ENCODE assay signal across 7 cellular contexts in the genomic region with DNA sequence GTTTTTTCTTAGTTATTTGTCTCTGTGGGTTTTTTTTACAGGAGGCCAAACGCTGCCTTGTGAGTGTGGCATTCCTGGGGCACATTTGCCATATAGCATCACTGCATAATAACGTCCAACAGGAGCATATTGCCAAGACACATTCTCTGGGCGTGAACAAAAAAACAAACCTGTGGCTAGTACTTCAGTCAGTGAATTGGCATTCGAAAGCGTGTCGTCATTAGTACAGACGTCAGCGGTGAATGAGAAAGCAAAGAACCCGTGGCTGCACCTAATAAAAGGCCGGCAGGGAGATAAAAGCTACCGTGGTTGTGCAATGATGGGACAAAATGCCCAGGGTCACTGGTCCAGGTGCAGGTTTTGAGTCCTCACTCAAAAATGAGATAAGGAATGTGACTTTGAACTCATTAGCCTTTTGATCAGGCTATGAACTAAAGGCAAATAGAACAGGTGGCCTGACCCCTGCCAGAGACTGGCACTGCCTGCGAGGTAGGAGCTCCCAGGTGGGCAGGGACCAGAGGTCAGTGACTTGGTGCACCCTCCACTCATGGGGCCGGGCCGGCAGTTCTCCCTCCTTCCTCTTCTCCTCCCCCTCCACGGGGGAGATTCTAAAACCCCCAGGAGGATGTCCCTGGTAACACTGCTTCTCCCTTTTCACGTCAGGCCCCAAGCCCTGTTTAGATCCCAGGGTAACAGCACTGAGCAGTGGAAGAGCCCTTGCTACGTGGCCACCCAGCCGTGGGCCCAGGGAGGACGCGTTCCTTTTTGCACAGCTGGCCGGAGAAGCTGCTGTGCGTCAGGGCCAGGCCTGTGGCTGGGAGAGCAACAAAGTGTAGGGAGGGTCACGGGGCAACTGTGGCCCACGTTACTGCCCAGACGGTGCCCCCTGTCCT. TPM values are rescaled to one million over a fixed set of nuclear protein-coding genes. Genes with fewer than 3 reads are reported as not detected.
DNase-seq lines count a peak whose midpoint lies in the region; ATAC-seq, FAIRE-seq and TF ChIP-seq lines count a peak whose summit lies in the region.
"Not testable (repeated sequence)": the region's sequence is repeated elsewhere in the genome, so short reads cannot be mapped to it uniquely, and the experiment has no call there.

No MANE protein-coding gene starts in this region.

- H2AFZ ChIP-seq in keratinocyte (ENCODE audit: control insufficient read depth, low read length) = not testable (repeated sequence)

- not testable (repeated sequence) for DNase-seq in RWPE2 (ENCODE audit: low spot score); Right ventricle myocardium superior; keratinocyte (ENCODE audit: low read depth, low spot score); left lung; lower lobe of right lung; small intestine

- not testable (repeated sequence) for H3K36me3 ChIP-seq in RWPE2 (ENCODE audit: low read depth); keratinocyte (ENCODE audit: control insufficient read depth in 2 of 2, extremely low read depth in 1 of 2, insufficient read depth in 2 of 2, low read length in 2 of 2); left lung; lower lobe of right lung; small intestine (ENCODE audit: control insufficient read depth in 2 of 2, insufficient read depth in 2 of 2, low read length in 2 of 2)

- peak; percentile 10 for FAIRE-seq in colon (lab: Jason Lieb, UNC)
- peak; percentile 17 for FAIRE-seq in keratinocyte (lab: Jason Lieb, UNC)
- peak; percentile 33 for FAIRE-seq in small intestine (lab: Jason Lieb, UNC)

- H3K79me2 ChIP-seq in keratinocyte (ENCODE audit: control insufficient read depth, insufficient read depth, low read length) = not testable (repeated sequence)

- H3K9me1 ChIP-seq in keratinocyte (ENCODE audit: control insufficient read depth, extremely low read depth, insufficient read depth, low read length) = not testable (repeated sequence)

- not testable (repeated sequence) for H3K27ac ChIP-seq in RWPE2 (ENCODE audit: poor library complexity, severe bottlenecking); keratinocyte (ENCODE audit: control insufficient read depth, insufficient read depth, low read length); left lung; lower lobe of right lung; small intestine (ENCODE audit: low read depth in 1 of 2, low read length in 1 of 2)

- not testable (repeated sequence) for H3K9me3 ChIP-seq in RWPE2 (ENCODE audit: severe bottlenecking); keratinocyte (ENCODE audit: control insufficient read depth, low read depth, low read length); left lung; lower lobe of right lung; small intestine (ENCODE audit: control insufficient read depth, low read depth)

- H3K4me3 ChIP-seq in RWPE2 (ENCODE audit: severe bottlenecking); keratinocyte (ENCODE audit: control insufficient read depth in 2 of 3, extremely low read depth in 1 of 3, insufficient read depth in 2 of 3, low read depth in 1 of 3, low read length in 3 of 3); left lung; lower lobe of right lung; small intestine (ENCODE audit: low read depth in 1 of 2, low read length in 2 of 2): not testable (repeated sequence)

- not testable (repeated sequence) for H3K4me2 ChIP-seq in keratinocyte (ENCODE audit: control insufficient read depth, extremely low read depth, insufficient read depth, low read depth, low read length)

- ATAC-seq in RWPE2 (ENCODE audit: low read depth) = peak; percentile 66
- ATAC-seq in Right ventricle myocardium superior (ENCODE audit: poor library complexity) = peak; percentile 82
- ATAC-seq in left lung = peak; percentile 57
- ATAC-seq in lower lobe of right lung = peak; percentile 44 to 80

- no CpG with 5 or more reads among the region's 25 CpGs for WGBS in small intestine, 3 donors

- not testable (repeated sequence) for TF ChIP-seq CTCF in RWPE2 (IDR thresholded peaks at IDR 0.05; ENCODE audit: poor library complexity, severe bottlenecking); keratinocyte (optimal IDR thresholded peaks at IDR 0.05 in 1 of 3, IDR thresholded peaks at IDR 0.05 in 1 of 3, conservative IDR thresholded peaks at IDR 0.05 in 1 of 3; ENCODE audit: extremely low read depth in 1 of 3, insufficient read depth in 2 of 3, low read length in 3 of 3); left lung (IDR thresholded peaks at IDR 0.05); lower lobe of right lung (IDR thresholded peaks at IDR 0.05)

- not testable (repeated sequence) for H3K27me3 ChIP-seq in RWPE2 (ENCODE audit: insufficient read depth, poor library complexity, severe bottlenecking); keratinocyte (ENCODE audit: control insufficient read depth, extremely low read depth, insufficient read depth, low read length); left lung; lower lobe of right lung (ENCODE audit: low read depth); small intestine (ENCODE audit: control insufficient read depth in 2 of 2, insufficient read depth in 2 of 2, low read length in 2 of 2)

- H3K4me1 ChIP-seq in RWPE2 (ENCODE audit: insufficient read depth, poor library complexity, severe bottlenecking); keratinocyte (ENCODE audit: control insufficient read depth, extremely low read depth, insufficient read depth, low read length); left lung; lower lobe of right lung; small intestine (ENCODE audit: control insufficient read depth in 2 of 2, insufficient read depth in 1 of 2, low read depth in 1 of 2, low read length in 1 of 2): not testable (repeated sequence)

- H4K20me1 ChIP-seq in keratinocyte (ENCODE audit: control insufficient read depth, extremely low read depth, insufficient read depth, low read length) = not testable (repeated sequence)

- dilution Hi-C loops in keratinocyte (cut with MboI; ENCODE audit: extremely low pct_ligation_motif_present, low sequenced_read_pairs) = not testable (repeated sequence)

- intact Hi-C loops in Right ventricle myocardium superior (cut with DNase I); left lung (cut with DNase I); lower lobe of right lung (cut with DNase I): not testable (repeated sequence)

- not testable (repeated sequence) for H3K9ac ChIP-seq in keratinocyte (ENCODE audit: control insufficient read depth, extremely low read depth, insufficient read depth, low read length)

RNA-seq across cellular contexts. Expression of a gene that starts 14.2 kb away (rescaled TPM):
- 7.7 TPM for total RNA-seq in Right ventricle myocardium superior
- 24.6 to 49.6 TPM (median 25.5 TPM) in 3 replicates for polyA plus RNA-seq in keratinocyte
- polyA plus RNA-seq in keratinocyte (2011; ENCODE audit: low read depth) = 94.3 TPM
- polyA plus RNA-seq in keratinocyte (2011; cell fraction: cytosol; rRNA removed) = 13.1 and 26.6 TPM in 2 replicates
- polyA plus RNA-seq in keratinocyte (2011; cell fraction: nucleus; rRNA removed) = 122 and 124 TPM in 2 replicates
- polyA plus RNA-seq in keratinocyte (2012; ENCODE audit: low replicate concordance) = 15.0 and 20.4 TPM in 2 replicates
- polyA minus RNA-seq in keratinocyte = 19.9 to 37.9 TPM (median 25.2 TPM) in 3 replicates
- 59.5 TPM for polyA minus RNA-seq in keratinocyte (2011; cell fraction: cytosol; rRNA and poly(A)+ RNA removed)
- 43.2 and 64.8 TPM in 2 replicates for polyA minus RNA-seq in keratinocyte (2011; cell fraction: nucleus; rRNA and poly(A)+ RNA removed)
- 10 to 100 TPM; 33.3 to 61.0 TPM for total RNA-seq in left lung
- 30.1 TPM for total RNA-seq in lower lobe of right lung
- 10 to 100 TPM in 1 of 3 donors, 1 to 10 TPM in 2; 1.9 to 11.5 (median 3.1) TPM for polyA plus RNA-seq in small intestine
